ENCODE assay signal across 21 cellular contexts in genomic region chr3:47404420-47404819, GRCh38. TPM values are rescaled to one million over a fixed set of nuclear protein-coding genes. Genes with fewer than 3 reads are reported as not detected.
DNase-seq lines count a peak whose midpoint lies in the region; ATAC-seq and TF ChIP-seq lines count a peak whose summit lies in the region.
"Had no signal": no experiment of that assay in that cellular context is flagged by ENCODE, and none has a peak within 500 bp of the region (broad histone marks: within the 10 kb centered on the region; RNA-seq: fewer than 3 reads in every experiment).

No MANE protein-coding gene starts in this region.

- peaks cover 2% of the 10 kb centered on the region for H3K36me3 Mint-ChIP-seq in neural progenitor cell
- H3K36me3 Mint-ChIP-seq in CD8-positive, alpha-beta T cell: peaks cover 52% of the 10 kb centered on the region

- H2AFZ ChIP-seq in neural progenitor cell (replicated peaks): no peak overlapping the region

- TF ChIP-seq POLR2A in adrenal gland (IDR thresholded peaks at IDR 0.05) (no peak), thyroid gland (IDR thresholded peaks at IDR 0.05) (no peak)

- H3K4me1 Mint-ChIP-seq in neural progenitor cell: peaks cover 2% of the 10 kb centered on the region
- peaks cover 4% of the 10 kb centered on the region for H3K4me1 Mint-ChIP-seq in CD8-positive, alpha-beta T cell (ENCODE audit: low read depth)

- no peaks in the 10 kb centered on the region for H3K9me3 ChIP-seq in adrenal gland (replicated peaks in 1 of 3)
- H3K9me3 ChIP-seq in neural progenitor cell (ENCODE audit: low read depth): no peaks in the 10 kb centered on the region
- no peaks in the 10 kb centered on the region for H3K9me3 ChIP-seq in thyroid gland
- H3K9me3 ChIP-seq in CD8-positive, alpha-beta T cell (ENCODE audit: low read length): no peaks in the 10 kb centered on the region
- H3K9me3 ChIP-seq: colonic mucosa, gastrocnemius medialis, upper lobe of left lung had no signal

- CTCF ChIA-PET in CD8-positive, alpha-beta T cell (lab: Charles Lee): interaction anchor here (1.1 kb wide), 1 partner anchor 17 kb away, joined by 5 read pairs; no protein-coding TSS in a partner anchor

- no peaks in the 10 kb centered on the region for H3K27me3 ChIP-seq in adrenal gland
- no peaks in the 10 kb centered on the region for H3K27me3 ChIP-seq in dorsolateral prefrontal cortex
- H3K27me3 ChIP-seq in neural progenitor cell: no peaks in the 10 kb centered on the region
- H3K27me3 ChIP-seq in thyroid gland: no peaks in the 10 kb centered on the region
- H3K27me3 ChIP-seq in CD8-positive, alpha-beta T cell (ENCODE audit: insufficient read depth, low read length): no peaks in the 10 kb centered on the region
- H3K27me3 ChIP-seq: colonic mucosa, gastrocnemius medialis, upper lobe of left lung had no signal

- peak overlapping the region in 4 of 5 donors; percentile 6 to 90 (median 55) for H3K27ac ChIP-seq in adrenal gland
- H3K27ac ChIP-seq in dorsolateral prefrontal cortex: peak overlapping the region in 58 of 59 donors; percentile 3 to 92 (median 85)
- H3K27ac ChIP-seq in neural progenitor cell: peak overlapping the region; percentile 37
- H3K27ac ChIP-seq in thyroid gland: peak overlapping the region in 2 of 3 donors; percentile 19 to 33
- no peak overlapping the region for H3K27ac ChIP-seq in CD8-positive, alpha-beta T cell (ENCODE audit: low read depth, low read length)
- H3K27ac ChIP-seq: colonic mucosa had no signal

- peaks cover 19% of the 10 kb centered on the region for H4K20me1 ChIP-seq in neural progenitor cell (ENCODE audit: low read depth)

- H3K9ac ChIP-seq in neural progenitor cell: no peak overlapping the region

- intact Hi-C loops in adrenal gland (cut with DNase I): no loop called here
- intact Hi-C loops in dorsolateral prefrontal cortex (cut with DNase I): no loop called here
- intact Hi-C loops in thyroid gland (cut with DNase I): no loop called here
- intact Hi-C loops in CD8-positive, alpha-beta T cell (cut with DNase I, micrococcal nuclease): no loop called here
- intact Hi-C loops in posterior vena cava (cut with DNase I): no loop called here

- WGBS in adrenal gland, 4 donors: 76 to 82% (median 79%) methylated on average over 8 to 13 of the region's 13 CpGs
- 77 to 88% methylated on average over 10 to 13 of the region's 13 CpGs for WGBS in thyroid gland, 2 donors

- no peak overlapping the region for H3K4me2 ChIP-seq in neural progenitor cell

- no peaks in the 10 kb centered on the region for H3K79me2 ChIP-seq in neural progenitor cell (ENCODE audit: low read depth)

- TF ChIP-seq CTCF in adrenal gland (IDR thresholded peaks at IDR 0.05) (no peak), dorsolateral prefrontal cortex (IDR thresholded peaks at IDR 0.05 in 54 of 56, conservative IDR thresholded peaks at IDR 0.05 in 2 of 56; ENCODE audit: low read depth in 1 of 56, partially characterized antibody in 56 of 56) (no peak), neural progenitor cell (IDR thresholded peaks at IDR 0.05) (no peak), thyroid gland (IDR thresholded peaks at IDR 0.05) (no peak)
- TF ChIP-seq CTCF in CD8-positive, alpha-beta T cell (IDR thresholded peaks at IDR 0.05): no peak

- H3K27ac Mint-ChIP-seq in neural progenitor cell: no peak overlapping the region
- H3K27ac Mint-ChIP-seq in CD8-positive, alpha-beta T cell: no peak overlapping the region
- H3K27ac Mint-ChIP-seq: activated CD4-positive, alpha-beta T cell treated with anti-CD3 and anti-CD28 coated beads, Interleukin-2, amount 10 ng/mL, durations not matched to agents 7 days and 5 days had no signal

- ATAC-seq in CD8-positive, alpha-beta T cell: no peak

- no peak overlapping the region for H3K4me3 ChIP-seq in adrenal gland
- peak overlapping the region in 1 of 59 donors; percentile 4 for H3K4me3 ChIP-seq in dorsolateral prefrontal cortex
- H3K4me3 ChIP-seq in neural progenitor cell: no peak overlapping the region
- H3K4me3 ChIP-seq in thyroid gland (replicated peaks in 1 of 3): no peak overlapping the region
- H3K4me3 ChIP-seq in CD8-positive, alpha-beta T cell (ENCODE audit: low read depth, low read length): no peak overlapping the region
- H3K4me3 ChIP-seq: colonic mucosa, gastrocnemius medialis, upper lobe of left lung had no signal

- H3K9me3 Mint-ChIP-seq in neural progenitor cell: no peaks in the 10 kb centered on the region
- H3K9me3 Mint-ChIP-seq in CD8-positive, alpha-beta T cell: no peaks in the 10 kb centered on the region
- H3K9me3 Mint-ChIP-seq: activated CD4-positive, alpha-beta T cell treated with anti-CD3 and anti-CD28 coated beads, Interleukin-2, amount 10 ng/mL, durations not matched to agents 7 days and 5 days had no signal

- no peaks in the 10 kb centered on the region for H3F3A ChIP-seq in neural progenitor cell (ENCODE audit: low read depth)

- peaks cover 0 to 35% of the 10 kb centered on the region in 2 donors for H3K36me3 ChIP-seq in adrenal gland (replicated peaks in 1 of 2)
- no peaks in the 10 kb centered on the region for H3K36me3 ChIP-seq in neural progenitor cell
- H3K36me3 ChIP-seq in thyroid gland: peaks cover 24 to 31% of the 10 kb centered on the region in 2 donors
- peaks cover 18% of the 10 kb centered on the region for H3K36me3 ChIP-seq in CD8-positive, alpha-beta T cell (ENCODE audit: insufficient read depth, low read length)

- DNase-seq in adrenal gland (peak in 2 of 7 donors; percentile 32 to 50), dorsolateral prefrontal cortex (peak in 2 of 10 donors; percentile 61 to 73), neural progenitor cell (ENCODE audit: low spot score) (no peak), thyroid gland (no peak), NCI-H146 (lab: John Stamatoyannopoulos, UW) (no peak), posterior vena cava (ENCODE audit: low spot score) (no peak)
- DNase-seq in CD8-positive, alpha-beta T cell: no peak
- DNase-seq: activated CD4-positive, alpha-beta T cell treated with anti-CD3 and anti-CD28 coated beads, Interleukin-2, amount 10 ng/mL, durations not matched to agents 7 days and 5 days; activated CD8-positive, alpha-beta memory T cell treated with anti-CD3 and anti-CD28 coated beads, Interleukin-2, amount 50 U/mL, for 4 hours; activated effector memory CD4-positive, alpha-beta T cell treated with anti-CD3 and anti-CD28 coated beads, Interleukin-2, amount 50 U/mL, for 16 hours; amniotic stem cell; colonic mucosa; EL; gastrocnemius medialis; NCI-H187 treated with DMSO at 0.1 percent for 48 hours; NCI-H226; NK-92 treated with Interleukin-12 subunit alpha and Interleukin-12 subunit beta, amount 100 ng/mL, for 24 hours; small intestine; stimulated activated CD8-positive, alpha-beta memory T cell treated with anti-CD3 and anti-CD28 coated beads, Interleukin-4, amount 100 ng/mL, for 48 hours; SW 1271; upper lobe of left lung had no signal

- H3K27me3 Mint-ChIP-seq in neural progenitor cell (ENCODE audit: insufficient read depth, low read depth): peaks cover 12% of the 10 kb centered on the region
- no peaks in the 10 kb centered on the region for H3K27me3 Mint-ChIP-seq in CD8-positive, alpha-beta T cell (ENCODE audit: low read depth)
- H3K27me3 Mint-ChIP-seq: activated CD4-positive, alpha-beta T cell treated with anti-CD3 and anti-CD28 coated beads, Interleukin-2, amount 10 ng/mL, durations not matched to agents 7 days and 5 days had no signal

- H3K4me1 ChIP-seq in adrenal gland (replicated peaks in 1 of 2): peaks cover 21 to 22% of the 10 kb centered on the region in 2 donors
- H3K4me1 ChIP-seq in neural progenitor cell: peaks cover 12% of the 10 kb centered on the region
- H3K4me1 ChIP-seq in thyroid gland: peaks cover 11 to 23% of the 10 kb centered on the region in 2 donors
- no peaks in the 10 kb centered on the region for H3K4me1 ChIP-seq in CD8-positive, alpha-beta T cell (ENCODE audit: insufficient read depth, low read length)

- POLR2A ChIA-PET in CD8-positive, alpha-beta T cell (lab: Charles Lee): interaction anchor here (1.3 kb wide), 1 partner anchor 17 kb away, joined by 3 read pairs; no protein-coding TSS in a partner anchor

- no peak overlapping the region for H3K4me3 Mint-ChIP-seq in neural progenitor cell
- no peak overlapping the region for H3K4me3 Mint-ChIP-seq in CD8-positive, alpha-beta T cell
- H3K4me3 Mint-ChIP-seq: activated CD4-positive, alpha-beta T cell treated with anti-CD3 and anti-CD28 coated beads, Interleukin-2, amount 10 ng/mL, durations not matched to agents 7 days and 5 days had no signal

RNA-seq across cellular contexts. Expression of gene PTPN23, which starts 23.6 kb away (rescaled TPM):
- 10 to 100 TPM; 20.8 to 69.6 (median 38.1) TPM for total RNA-seq in adrenal gland
- polyA plus RNA-seq in adrenal gland: 10 to 100 TPM in 2 of 3 donors, 1 to 10 TPM in 1; 8.4 to 70.0 (median 26.7) TPM
- 10 to 100 TPM; 40.8 to 75.9 (median 53.6) TPM for total RNA-seq in dorsolateral prefrontal cortex
- total RNA-seq in neural progenitor cell (ENCODE audit: low replicate concordance): 3.4 and 8.6 TPM in 2 replicates
- total RNA-seq in thyroid gland: 10 to 100 TPM; 20.2 to 40.1 (median 32.1) TPM
- total RNA-seq in CD8-positive, alpha-beta T cell: 10 to 100 TPM; 39.2 to 48.3 TPM
- 10 to 100 TPM; 30.8 to 32.4 TPM for total RNA-seq in posterior vena cava
